ENCODE assay signal across 24 cellular contexts in genomic region chrX:46681849-46682248, GRCh38.
DNase-seq lines count a peak whose midpoint lies in the region; ATAC-seq, FAIRE-seq and TF ChIP-seq lines count a peak whose summit lies in the region.
"Had no signal": no experiment of that assay in that cellular context is flagged by ENCODE, and none has a peak within 500 bp of the region (broad histone marks: within the 10 kb centered on the region; RNA-seq: fewer than 3 reads in every experiment).

No MANE protein-coding gene starts in this region.

- intact Hi-C loops in mucosa of descending colon (cut with DNase I, micrococcal nuclease): no loop called here

- no peaks in the 10 kb centered on the region for H3K4me1 ChIP-seq in mucosa of descending colon (ENCODE audit: low read depth)
- H3K4me1 ChIP-seq: SJCRH30 had no signal

- no peaks in the 10 kb centered on the region for H3K36me3 ChIP-seq in mucosa of descending colon (ENCODE audit: low read depth)
- H3K36me3 ChIP-seq: MG63, SJCRH30 had no signal

- H3K4me3 ChIP-seq in fibroblast of villous mesenchyme (ENCODE audit: low read depth, low read length) (no peak overlapping the region), mucosa of descending colon (no peak overlapping the region)
- H3K4me3 ChIP-seq: MG63, SJCRH30 had no signal

- no peak for TF ChIP-seq CTCF in fibroblast of villous mesenchyme (IDR thresholded peaks at IDR 0.05; ENCODE audit: insufficient read depth, low read depth, low read length)
- TF ChIP-seq CTCF in mucosa of descending colon (IDR thresholded peaks at IDR 0.05): no peak

- H3K9me3 ChIP-seq in mucosa of descending colon: no peaks in the 10 kb centered on the region
- H3K9me3 ChIP-seq: MG63, SJCRH30 had no signal

- peak; percentile 56 for FAIRE-seq in GM12892 (lab: Jason Lieb, UNC)

- no peak for DNase-seq in GM12892 (ENCODE audit: insufficient read length)
- peak; percentile 77 for DNase-seq in amniotic epithelial cell (ENCODE audit: low read depth)
- DNase-seq in fibroblast of villous mesenchyme (ENCODE audit: low read depth): peak; percentile 46
- DNase-seq in stimulated activated CD4-positive, alpha-beta T cell treated with anti-CD3 and anti-CD28 coated beads, Interleukin-4, amount 100 ng/mL, for 24 hours: no peak
- DNase-seq in mucosa of descending colon: no peak
- DNase-seq in RPMI8226: no peak
- DNase-seq: CD8-positive, alpha-beta T cell; DMS 273 treated with DMSO at 0.1 percent for 48 hours; DMS79; GF-D8; H7; KBM-7; MG63; NCI-H1105 treated with DMSO at 0.1 percent for 48 hours; NCI-H2029; NCI-H446 treated with DMSO at 0.1 percent for 48 hours; NCI-H526; NCI-H82; NK-92 treated with Interleukin-12 subunit alpha and Interleukin-12 subunit beta, amount 100 ng/mL, for 24 hours; PC-3; SJCRH30 had no signal

- ATAC-seq in HG02885 (IDR thresholded peaks at IDR 0.05; ENCODE audit: poor library complexity, unreplicated experiment) (no peak), mucosa of descending colon (no peak)
- ATAC-seq: CD8-positive, alpha-beta T cell; PC-3; Right ventricle myocardium inferior; SK-N-SH treated with all-trans-retinoic acid at 6 μM for 48 hours had no signal

- no peak for TF ChIP-seq POLR2A in GM12892 (IDR thresholded peaks at IDR 0.05; ENCODE audit: low read depth, low read length)

Comparison
In these comparisons a context has a peak if more than half of its experiments do, and no peak if none do; other contexts are left out.
1. DNase-seq: peak in amniotic epithelial cell (single experiment) and fibroblast of villous mesenchyme (single experiment); none in GM12892 (single experiment), stimulated activated CD4-positive, alpha-beta T cell treated with anti-CD3 and anti-CD28 coated beads, Interleukin-4, amount 100 ng/mL, for 24 hours (single experiment), mucosa of descending colon (0 of 3) and RPMI8226 (single experiment).